ENCODE assay signal across 24 cellular contexts in the genomic region with DNA sequence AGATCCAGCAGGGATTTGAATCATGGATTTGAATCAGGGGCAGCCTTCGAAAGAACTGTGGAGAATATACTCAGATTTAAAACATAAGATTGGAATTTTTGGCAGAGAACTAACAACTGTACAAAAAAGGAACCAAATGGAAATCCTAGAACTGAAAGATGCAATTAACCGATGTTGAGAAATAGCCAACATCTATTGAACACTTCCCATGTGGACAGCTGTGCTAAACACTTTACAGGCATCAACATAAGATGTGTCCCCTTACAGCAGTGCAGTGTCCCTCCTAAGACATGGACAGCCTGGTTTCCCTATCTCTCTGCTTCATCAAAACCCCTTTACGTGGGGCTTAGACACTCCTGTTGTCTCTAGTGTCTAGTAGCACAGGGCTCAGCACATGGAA. TPM values are rescaled to one million over a fixed set of nuclear protein-coding genes. Genes with fewer than 3 reads are reported as not detected.
DNase-seq lines count a peak whose midpoint lies in the region; ATAC-seq and TF ChIP-seq lines count a peak whose summit lies in the region.
"Had no signal": no experiment of that assay in that cellular context is flagged by ENCODE, and none has a peak within 500 bp of the region (broad histone marks: within the 10 kb centered on the region; RNA-seq: fewer than 3 reads in every experiment).

No MANE protein-coding gene starts in this region.

- WGBS in heart left ventricle, 4 donors = 67 to 79% (median 78%) methylated on average over 3 of the region's 3 CpGs
- 71 to 80% methylated on average over 3 of the region's 3 CpGs for WGBS in upper lobe of left lung, 2 donors

- peak overlapping the region; percentile 87 for H3K4me2 ChIP-seq in MM.1S (ENCODE audit: low read depth, low read length)

- peaks cover 0 to 36% (median 2%) of the 10 kb centered on the region in 12 donors for H3K4me1 ChIP-seq in heart left ventricle
- H3K4me1 ChIP-seq in MM.1S (ENCODE audit: low read length) = peaks cover 23% of the 10 kb centered on the region
- peaks cover 4 to 11% (median 5%) of the 10 kb centered on the region in 4 donors for H3K4me1 ChIP-seq in upper lobe of left lung
- H3K4me1 ChIP-seq: uterus had no signal

- TF ChIP-seq POLR2A in heart left ventricle (IDR thresholded peaks at IDR 0.05) (no peak), upper lobe of left lung (IDR thresholded peaks at IDR 0.05) (no peak)

- H2AFZ ChIP-seq in MM.1S (ENCODE audit: low read length) = no peak overlapping the region

- DNase-seq in Right ventricle myocardium superior (no peak), heart left ventricle (no peak), MM.1S (no peak), upper lobe of left lung (no peak), GF-D8 (lab: John Stamatoyannopoulos, UW) (no peak), NCI-H69 (lab: John Stamatoyannopoulos, UW) (no peak)
- no peak for DNase-seq in activated naive CD8-positive, alpha-beta T cell treated with anti-CD3 and anti-CD28 coated beads, Interleukin-2, amount 50 U/mL, for 24 hours
- DNase-seq in activated CD8-positive, alpha-beta T cell treated with anti-CD3 and anti-CD28 coated beads, Interleukin-2, amount 10 ng/mL, durations not matched to agents 7 days and 5 days = no peak
- DNase-seq: activated CD4-positive, alpha-beta T cell treated with anti-CD3 and anti-CD28 coated beads, Interleukin-2, amount 50 U/mL, for 48 hours; aorta; hypothalamus; kidney glomerular epithelial cell; NCI-H1694; NCI-H446; uterus had no signal

- H3K9me2 ChIP-seq in MM.1S (replicated peaks; ENCODE audit: insufficient read depth, low read length) = no peaks in the 10 kb centered on the region

- no peak overlapping the region for H3K4me3 Mint-ChIP-seq in activated naive CD8-positive, alpha-beta T cell treated with anti-CD3 and anti-CD28 coated beads, Interleukin-2, amount 50 U/mL, for 24 hours
- H3K4me3 Mint-ChIP-seq in activated CD8-positive, alpha-beta T cell treated with anti-CD3 and anti-CD28 coated beads, Interleukin-2, amount 10 ng/mL, durations not matched to agents 7 days and 5 days = no peak overlapping the region
- H3K4me3 Mint-ChIP-seq: neural crest cell had no signal

- ATAC-seq in Right ventricle myocardium superior (ENCODE audit: poor library complexity) = peak; percentile 46
- ATAC-seq in heart left ventricle = no peak
- peak; percentile 3 for ATAC-seq in activated naive CD8-positive, alpha-beta T cell treated with anti-CD3 and anti-CD28 coated beads, Interleukin-2, amount 50 U/mL, for 24 hours
- peak in 1 of 2 donors; percentile 50 for ATAC-seq in upper lobe of left lung (ENCODE audit: low FRiP score in 2 of 2)
- ATAC-seq in activated CD8-positive, alpha-beta T cell treated with anti-CD3 and anti-CD28 coated beads, Interleukin-2, amount 10 ng/mL, durations not matched to agents 7 days and 5 days = no peak
- ATAC-seq: Panc1 had no signal

- H3K9ac ChIP-seq in MM.1S (ENCODE audit: low read length) = no peak overlapping the region

- H3K9me3 ChIP-seq in heart left ventricle (no peaks in the 10 kb centered on the region), MM.1S (replicated peaks; ENCODE audit: insufficient read depth, low read length) (no peaks in the 10 kb centered on the region), upper lobe of left lung (no peaks in the 10 kb centered on the region)
- H3K9me3 ChIP-seq: uterus had no signal

- H3F3A ChIP-seq in MM.1S (ENCODE audit: insufficient read depth, low read length) = peaks cover 5% of the 10 kb centered on the region; the same call in 1 of the 2 replicates

- TF ChIP-seq EP300 in upper lobe of left lung (IDR thresholded peaks at IDR 0.05) = no peak

- intact Hi-C loops in Right ventricle myocardium superior (cut with DNase I) = no loop called here
- intact Hi-C loops in heart left ventricle (cut with DNase I) = no loop called here

- no peaks in the 10 kb centered on the region for H3K27me3 ChIP-seq in heart left ventricle
- H3K27me3 ChIP-seq in MM.1S (replicated peaks; ENCODE audit: insufficient read depth, low read length) = no peaks in the 10 kb centered on the region
- H3K27me3 ChIP-seq in upper lobe of left lung = no peaks in the 10 kb centered on the region
- H3K27me3 ChIP-seq: uterus had no signal

- no peaks in the 10 kb centered on the region for H3K36me3 Mint-ChIP-seq in activated naive CD8-positive, alpha-beta T cell treated with anti-CD3 and anti-CD28 coated beads, Interleukin-2, amount 50 U/mL, for 24 hours (ENCODE audit: low read depth)
- H3K36me3 Mint-ChIP-seq in activated CD8-positive, alpha-beta T cell treated with anti-CD3 and anti-CD28 coated beads, Interleukin-2, amount 10 ng/mL, durations not matched to agents 7 days and 5 days (ENCODE audit: low read depth) = no peaks in the 10 kb centered on the region

- peak overlapping the region; percentile 47 for H3K27ac Mint-ChIP-seq in activated naive CD8-positive, alpha-beta T cell treated with anti-CD3 and anti-CD28 coated beads, Interleukin-2, amount 50 U/mL, for 24 hours
- no peak overlapping the region for H3K27ac Mint-ChIP-seq in activated CD8-positive, alpha-beta T cell treated with anti-CD3 and anti-CD28 coated beads, Interleukin-2, amount 10 ng/mL, durations not matched to agents 7 days and 5 days
- H3K27ac Mint-ChIP-seq: activated T-helper 1 cell treated with anti-CD3 and anti-CD28 coated beads, Interleukin-12 subunit alpha, Interleukin-12 subunit beta, Interleukin-2, Interleukin-4 antibody, amounts not matched to agents 30 ng/mL and 10 ng/mL and 1 ng/mL, durations not matched to agents 14 hours and 24 hours and 36 hours had no signal

- no peaks in the 10 kb centered on the region for H3K79me2 ChIP-seq in MM.1S (ENCODE audit: low read length)

- H3K27ac ChIP-seq in heart left ventricle = peak overlapping the region in 1 of 12 donors; percentile 73
- H3K27ac ChIP-seq in MM.1S (ENCODE audit: low read length) = no peak overlapping the region; the same call in 1 of the 2 replicates
- H3K27ac ChIP-seq in upper lobe of left lung = peak overlapping the region; percentile 32 to 65 (median 38)
- H3K27ac ChIP-seq: uterus had no signal

- TF ChIP-seq CTCF in heart left ventricle (IDR thresholded peaks at IDR 0.05) (no peak), MM.1S (IDR thresholded peaks at IDR 0.05; ENCODE audit: low read length) (no peak), upper lobe of left lung (IDR thresholded peaks at IDR 0.05) (no peak)

- H3K4me3 ChIP-seq in heart left ventricle (no peak overlapping the region), MM.1S (ENCODE audit: low read length) (0 out of 2 replicates have a peak overlapping the region, but pooled peaks have one; percentile 25), upper lobe of left lung (no peak overlapping the region)
- H3K4me3 ChIP-seq: uterus had no signal

- H4K20me1 ChIP-seq in MM.1S (ENCODE audit: insufficient read depth, low read length) = no peaks in the 10 kb centered on the region

- H3K4me1 Mint-ChIP-seq in activated naive CD8-positive, alpha-beta T cell treated with anti-CD3 and anti-CD28 coated beads, Interleukin-2, amount 50 U/mL, for 24 hours = peaks cover 56% of the 10 kb centered on the region
- peaks cover 25% of the 10 kb centered on the region for H3K4me1 Mint-ChIP-seq in activated CD8-positive, alpha-beta T cell treated with anti-CD3 and anti-CD28 coated beads, Interleukin-2, amount 10 ng/mL, durations not matched to agents 7 days and 5 days (ENCODE audit: low read depth)
- H3K4me1 Mint-ChIP-seq: neural crest cell had no signal

- H3K36me3 ChIP-seq in heart left ventricle (no peaks in the 10 kb centered on the region), MM.1S (replicated peaks; ENCODE audit: insufficient read depth, low read length) (no peaks in the 10 kb centered on the region), upper lobe of left lung (no peaks in the 10 kb centered on the region)
- H3K36me3 ChIP-seq: uterus had no signal

- CTCF ChIA-PET in activated CD8-positive, alpha-beta T cell treated with anti-CD3 and anti-CD28 coated beads, Interleukin-2, amount 10 ng/mL, durations not matched to agents 7 days and 5 days (lab: Charles Lee) = interaction anchor here (1.2 to 4.5 kb wide), 3 partner anchors 8 to 39 kb away, joined by 3 to 42 read pairs (median 5); no protein-coding TSS in a partner anchor

- H3K27me3 Mint-ChIP-seq in activated naive CD8-positive, alpha-beta T cell treated with anti-CD3 and anti-CD28 coated beads, Interleukin-2, amount 50 U/mL, for 24 hours = peaks cover 13% of the 10 kb centered on the region
- peaks cover 16% of the 10 kb centered on the region for H3K27me3 Mint-ChIP-seq in activated CD8-positive, alpha-beta T cell treated with anti-CD3 and anti-CD28 coated beads, Interleukin-2, amount 10 ng/mL, durations not matched to agents 7 days and 5 days (ENCODE audit: low read depth)

- H3K9me3 Mint-ChIP-seq in activated naive CD8-positive, alpha-beta T cell treated with anti-CD3 and anti-CD28 coated beads, Interleukin-2, amount 50 U/mL, for 24 hours = no peaks in the 10 kb centered on the region
- H3K9me3 Mint-ChIP-seq in activated CD8-positive, alpha-beta T cell treated with anti-CD3 and anti-CD28 coated beads, Interleukin-2, amount 10 ng/mL, durations not matched to agents 7 days and 5 days (ENCODE audit: insufficient read depth) = no peaks in the 10 kb centered on the region
- H3K9me3 Mint-ChIP-seq: activated T-helper 1 cell treated with anti-CD3 and anti-CD28 coated beads, Interleukin-12 subunit alpha, Interleukin-12 subunit beta, Interleukin-2, Interleukin-4 antibody, amounts not matched to agents 30 ng/mL and 10 ng/mL and 1 ng/mL, durations not matched to agents 14 hours and 24 hours and 36 hours; neural crest cell had no signal

- POLR2A ChIA-PET in activated CD8-positive, alpha-beta T cell treated with anti-CD3 and anti-CD28 coated beads, Interleukin-2, amount 10 ng/mL, durations not matched to agents 7 days and 5 days (lab: Charles Lee) = no interaction called here

RNA-seq across cellular contexts. Expression of a gene that starts 3.7 kb away (rescaled TPM):
- 0.51 TPM for total RNA-seq in Right ventricle myocardium superior
- 10 to 100 TPM in 1 of 9 donors, 1 to 10 TPM in 4, under 1 TPM in 4; 0.16 to 11.4 (median 1.0) TPM for total RNA-seq in heart left ventricle
- under 1 TPM; 0.34 to 0.60 TPM for polyA plus RNA-seq in heart left ventricle
- 10 to 100 TPM in 3 of 6 donors, 1 to 10 TPM in 3; 2.0 to 40.6 (median 7.9) TPM for total RNA-seq in upper lobe of left lung
- under 1 TPM in 1 of 2 experiments, not detected in 1; 0.31 TPM for total RNA-seq in activated CD8-positive, alpha-beta T cell treated with anti-CD3 and anti-CD28 coated beads, Interleukin-2, amount 10 ng/mL, durations not matched to agents 7 days and 5 days
- total RNA-seq: cerebellum, fibroblast of villous mesenchyme, HT1080, LHCN-M2, neural crest cell, renal cortical epithelial cell had no signal

RNA-seq across cellular contexts. Expression of a gene that starts 50.0 kb away (rescaled TPM):
- total RNA-seq in Right ventricle myocardium superior (2.6 TPM), heart left ventricle (10 to 100 TPM in 1 of 9 donors, 1 to 10 TPM in 5, under 1 TPM in 3; 0.65 to 23.4 (median 1.9) TPM), upper lobe of left lung (100 to 1,000 TPM in 1 of 6 donors, 10 to 100 TPM in 5; 44.0 to 101 (median 60.4) TPM)
- polyA plus RNA-seq in heart left ventricle = 1 to 10 TPM in 1 of 2 donors, under 1 TPM in 1; 0.99 to 1.6 TPM
- 100 to 1,000 TPM; 394 to 404 TPM for total RNA-seq in activated CD8-positive, alpha-beta T cell treated with anti-CD3 and anti-CD28 coated beads, Interleukin-2, amount 10 ng/mL, durations not matched to agents 7 days and 5 days

RNA-seq across cellular contexts. Expression of a gene that starts 56.0 kb away (rescaled TPM):
- not detected for total RNA-seq in Right ventricle myocardium superior
- not detected for total RNA-seq in heart left ventricle
- polyA plus RNA-seq in heart left ventricle = not detected
- total RNA-seq in upper lobe of left lung = not detected
- total RNA-seq in activated CD8-positive, alpha-beta T cell treated with anti-CD3 and anti-CD28 coated beads, Interleukin-2, amount 10 ng/mL, durations not matched to agents 7 days and 5 days = not detected
- total RNA-seq: activated T-helper 1 cell treated with anti-CD3 and anti-CD28 coated beads, Interleukin-12 subunit alpha, Interleukin-12 subunit beta, Interleukin-2, Interleukin-4 antibody, amounts not matched to agents 30 ng/mL and 10 ng/mL and 1 ng/mL, durations not matched to agents 14 hours and 24 hours and 36 hours; aorta; cerebellum; fibroblast of villous mesenchyme; HT1080; LHCN-M2; mesenteric fat pad; neural crest cell; renal cortical epithelial cell; uterus had no signal
- polyA plus RNA-seq: aorta had no signal

Comparison
In these comparisons a context has a peak if more than half of its experiments do, and no peak if none do; other contexts are left out.
1. ATAC-seq: peak in Right ventricle myocardium superior (single experiment) and activated naive CD8-positive, alpha-beta T cell treated with anti-CD3 and anti-CD28 coated beads, Interleukin-2, amount 50 U/mL, for 24 hours (single experiment); none in heart left ventricle (0 of 4) and activated CD8-positive, alpha-beta T cell treated with anti-CD3 and anti-CD28 coated beads, Interleukin-2, amount 10 ng/mL, durations not matched to agents 7 days and 5 days (single experiment).